ENCODE assay signal across 1 cellular context in the genomic region with DNA sequence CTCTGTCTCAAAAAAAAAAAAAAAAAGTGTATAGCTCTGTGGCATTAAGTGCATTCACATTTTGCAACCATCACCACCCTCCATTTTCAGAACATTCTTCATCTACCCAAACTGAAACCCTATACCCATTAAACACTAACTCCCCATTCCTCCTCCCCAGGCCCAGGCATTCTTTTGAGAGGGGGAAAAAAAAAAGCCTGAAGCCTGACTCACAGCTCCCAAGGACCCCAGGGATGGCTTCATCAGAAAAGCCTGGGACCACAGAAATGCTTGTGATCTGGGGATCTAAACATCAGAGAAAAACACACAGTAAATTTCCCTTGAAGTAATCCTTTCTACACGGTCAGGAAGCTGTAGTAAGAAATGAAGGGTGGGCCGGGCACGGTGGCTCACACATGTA.
A peak's percentile ranks its signal among the peaks of the same experiment; 100 is the strongest.
TF ChIP-seq lines count a peak whose summit lies in the region.

No MANE protein-coding gene starts in this region.

TF ChIP-seq in HepG2, 621 proteins besides CTCF, POLR2A, EP300 and RAD21:
- TF ChIP-seq ZSCAN9 (CRISPR knock-in tag; IDR thresholded peaks at IDR 0.05; ENCODE audit: borderline replicate concordance) (no peak), POLR2G (IDR thresholded peaks at IDR 0.05; ENCODE audit: low read depth, low read length) (0 out of 2 replicates have a peak, but pooled peaks have one; percentile 6)
